Comparison of ENCODE assay signal across 8 cellular contexts in genomic region chr2:190718652-190719526, GRCh38.
DNase-seq lines count a peak whose midpoint lies in the region; ATAC-seq and TF ChIP-seq lines count a peak whose summit lies in the region.

No MANE protein-coding gene starts in this region.

- H3K4me3 ChIP-seq in BE2C (ENCODE audit: low read depth, low read length), result peak overlapping the region; percentile 46

- no peaks in the 10 kb centered on the region for H3K27me3 ChIP-seq in BE2C

- intact Hi-C loops in Right ventricle myocardium superior (cut with DNase I), result no loop called here

- H3K4me1 ChIP-seq in BE2C, result peaks cover 19% of the 10 kb centered on the region

- H3K36me3 ChIP-seq in BE2C, result no peaks in the 10 kb centered on the region

- DNase-seq in BE2C (peak; percentile 82), Right ventricle myocardium superior (peak; percentile 40), NOMO-1 treated with DMSO at 0.1 percent for 48 hours (lab: John Stamatoyannopoulos, UW; ENCODE audit: unreplicated experiment) (no peak), NCI-H2081 treated with DMSO at 0.1 percent for 48 hours (lab: John Stamatoyannopoulos, UW) (no peak)
- DNase-seq in activated CD4-positive, alpha-beta T cell treated with anti-CD3 and anti-CD28 coated beads, Interleukin-2, amount 50 U/mL, for 24 hours (ENCODE audit: low read depth in 1 of 2, low spot score in 1 of 2), result peak; percentile 38 to 82
- DNase-seq in stimulated activated CD4-positive, alpha-beta T cell treated with anti-CD3 and anti-CD28 coated beads, Interleukin-4, amount 100 ng/mL, for 24 hours, result peak; percentile 85

- ATAC-seq in GM19324 (IDR thresholded peaks at IDR 0.05; ENCODE audit: low FRiP score, unreplicated experiment) (peak; percentile 67), HG03175 (IDR thresholded peaks at IDR 0.05; ENCODE audit: unreplicated experiment) (peak; percentile 69), Right ventricle myocardium superior (ENCODE audit: poor library complexity) (peak; percentile 70)

- no peak for TF ChIP-seq CTCF in BE2C (IDR thresholded peaks at IDR 0.05; ENCODE audit: low read depth, low read length)

- no peaks in the 10 kb centered on the region for H3K9me3 ChIP-seq in BE2C

Comparison
In these comparisons a context has a peak if more than half of its experiments do, and no peak if none do; other contexts are left out.
1. DNase-seq: peak in BE2C (single experiment), activated CD4-positive, alpha-beta T cell treated with anti-CD3 and anti-CD28 coated beads, Interleukin-2, amount 50 U/mL, for 24 hours (2 of 2), Right ventricle myocardium superior (single experiment) and stimulated activated CD4-positive, alpha-beta T cell treated with anti-CD3 and anti-CD28 coated beads, Interleukin-4, amount 100 ng/mL, for 24 hours (single experiment); none in NOMO-1 treated with DMSO at 0.1 percent for 48 hours (single experiment) and NCI-H2081 treated with DMSO at 0.1 percent for 48 hours (single experiment).
2. Peak in every context shown above with its lines, with median percentiles within 50 percentile points of each other: ATAC-seq.